ENCODE assay signal across 8 cellular contexts in genomic region chr5:115841382-115842088, GRCh38. TPM values are rescaled to one million over a fixed set of nuclear protein-coding genes. Genes with fewer than 3 reads are reported as not detected.
A peak's percentile ranks its signal among the peaks of the same experiment; 100 is the strongest.
DNase-seq lines count a peak whose midpoint lies in the region; ATAC-seq and TF ChIP-seq lines count a peak whose summit lies in the region.

TSS of gene AP3S1 (plus strand) at chr5:115841935. CDS start at chr5:115842038, 103 bp downstream.
TSS of gene ATG12 (minus strand) at chr5:115841565. CDS start at chr5:115841552, 13 bp downstream.

- POLR2A ChIA-PET in PC-3 (lab: Charles Lee; ENCODE audit: unreplicated experiment) = no interaction called here

- H3K9me3 ChIP-seq in PC-3 (ENCODE audit: low read length) = no peaks in the 10 kb centered on the region
- H3K9me3 ChIP-seq in mucosa of descending colon = no peaks in the 10 kb centered on the region

- H3K36me3 ChIP-seq in PC-3 (ENCODE audit: low read depth, low read length) (peaks cover 11% of the 10 kb centered on the region), mucosa of descending colon (ENCODE audit: low read depth) (peaks cover 7% of the 10 kb centered on the region)

- H3K4me3 ChIP-seq in Jurkat, Clone E6-1 (ENCODE audit: low read length) = peak within 1 kb of the TSS; percentile 80
- H3K4me3 ChIP-seq in PC-3 (ENCODE audit: low read length) (peak within 1 kb of the TSS; percentile 72), mucosa of descending colon (peak within 1 kb of the TSS; percentile 94)

- no peaks in the 10 kb centered on the region for H3K9me2 ChIP-seq in PC-3 (replicated peaks; ENCODE audit: low read length)

- peak within 1 kb of the TSS; percentile 86 for H3K4me2 ChIP-seq in PC-3 (ENCODE audit: low read length)

- H3K4me1 ChIP-seq in PC-3 (ENCODE audit: insufficient read depth, low read length) = peaks cover 26% of the 10 kb centered on the region
- H3K4me1 ChIP-seq in mucosa of descending colon (ENCODE audit: low read depth) = peaks cover 32% of the 10 kb centered on the region

- H3K79me2 ChIP-seq in PC-3 (ENCODE audit: low read length) = peaks cover 83% of the 10 kb centered on the region

- H4K20me1 ChIP-seq in PC-3 (ENCODE audit: low read length) = peaks cover 31% of the 10 kb centered on the region

- no peaks in the 10 kb centered on the region for H3K27me3 ChIP-seq in PC-3 (ENCODE audit: low read length)

- peak within 1 kb of the TSS; percentile 89 for H2AFZ ChIP-seq in PC-3 (ENCODE audit: low read length)

- CTCF ChIA-PET in PC-3 (lab: Charles Lee) = no interaction called here

- TSS peak; percentile 59 for BruUV-seq in PC-3 (replicated peaks; lab: Mats Ljungman, UMichigan)

- TF ChIP-seq CTCF in PC-3 (conservative IDR thresholded peaks at IDR 0.05; ENCODE audit: low read depth, low read length) (no peak), mucosa of descending colon (IDR thresholded peaks at IDR 0.05) (no peak)

- H3K27ac ChIP-seq in PC-3 (ENCODE audit: low read length) (peak within 1 kb of the TSS; percentile 77), epithelial cell of prostate (peak within 1 kb of the TSS; percentile 81)

- DNase-seq in DMS53 (lab: John Stamatoyannopoulos, UW) (peak; percentile 96), PC-3 (peak; percentile 87), activated T-cell treated with anti-CD3 and anti-CD28 coated beads for 48 hours (ENCODE audit: low read depth) (peak; percentile 86), epithelial cell of prostate (ENCODE audit: low read depth, low spot score) (peak; percentile 56), mucosa of descending colon (peak; percentile 95 to 96 (median 96))
- DNase-seq in Jurkat, Clone E6-1 (ENCODE audit: low read depth, low spot score) = peak; percentile 92
- peak; percentile 69 to 78 for DNase-seq in stimulated activated CD8-positive, alpha-beta memory T cell treated with anti-CD3 and anti-CD28 coated beads, Interleukin-4, amount 100 ng/mL, for 1 hour (ENCODE audit: low read depth in 2 of 2, low spot score in 1 of 2)

- H3K9ac ChIP-seq in PC-3 (ENCODE audit: low read length) = peak within 1 kb of the TSS; percentile 81

- ATAC-seq in GM21717 (IDR thresholded peaks at IDR 0.05; ENCODE audit: unreplicated experiment) (peak; percentile 86), PC-3 (peak; percentile 75), mucosa of descending colon (peak; percentile 97)

- intact Hi-C loops in PC-3 (cut with micrococcal nuclease) = loop anchor here (1.0 to 2.0 kb wide), 4 partner anchors 10 to 227 kb away; partner anchors contain the start of gene ARL14EPL
- intact Hi-C loops in mucosa of descending colon (cut with DNase I, micrococcal nuclease) = loop anchor here in 1 of 2 donors (5.0 kb wide), 2 partner anchors 214 to 299 kb away; partner anchors contain the start of genes FEM1C and TMED7

- no peaks in the 10 kb centered on the region for H3F3A ChIP-seq in PC-3 (ENCODE audit: low read length, unreplicated experiment)

RNA-seq across cellular contexts. Expression of gene AP3S1, which starts in this region (rescaled TPM):
- 76.7 TPM for polyA plus RNA-seq in Jurkat, Clone E6-1 (2012; ENCODE audit: insufficient read depth, insufficient read length)
- total RNA-seq in PC-3 (2014; rRNA removed) (32.7 and 48.2 TPM in 2 replicates), mucosa of descending colon (10 to 100 TPM; 75.5 to 94.8 (median 76.2) TPM)

RNA-seq across cellular contexts. Expression of gene ATG12, which starts in this region (rescaled TPM):
- polyA plus RNA-seq in Jurkat, Clone E6-1 (2012; ENCODE audit: insufficient read depth, insufficient read length) = 63.9 TPM
- 18.7 and 18.9 TPM in 2 replicates for total RNA-seq in PC-3 (2014; rRNA removed)
- 10 to 100 TPM; 31.9 to 39.2 (median 37.5) TPM for total RNA-seq in mucosa of descending colon

Comparison
In these comparisons a context has a peak if more than half of its experiments do, and no peak if none do; other contexts are left out.
1. Peak in every context shown above with its lines: DNase-seq, ATAC-seq, H3K4me3 ChIP-seq and H3K27ac ChIP-seq.